Comparison of ENCODE assay signal across 8 cellular contexts in the genomic region with DNA sequence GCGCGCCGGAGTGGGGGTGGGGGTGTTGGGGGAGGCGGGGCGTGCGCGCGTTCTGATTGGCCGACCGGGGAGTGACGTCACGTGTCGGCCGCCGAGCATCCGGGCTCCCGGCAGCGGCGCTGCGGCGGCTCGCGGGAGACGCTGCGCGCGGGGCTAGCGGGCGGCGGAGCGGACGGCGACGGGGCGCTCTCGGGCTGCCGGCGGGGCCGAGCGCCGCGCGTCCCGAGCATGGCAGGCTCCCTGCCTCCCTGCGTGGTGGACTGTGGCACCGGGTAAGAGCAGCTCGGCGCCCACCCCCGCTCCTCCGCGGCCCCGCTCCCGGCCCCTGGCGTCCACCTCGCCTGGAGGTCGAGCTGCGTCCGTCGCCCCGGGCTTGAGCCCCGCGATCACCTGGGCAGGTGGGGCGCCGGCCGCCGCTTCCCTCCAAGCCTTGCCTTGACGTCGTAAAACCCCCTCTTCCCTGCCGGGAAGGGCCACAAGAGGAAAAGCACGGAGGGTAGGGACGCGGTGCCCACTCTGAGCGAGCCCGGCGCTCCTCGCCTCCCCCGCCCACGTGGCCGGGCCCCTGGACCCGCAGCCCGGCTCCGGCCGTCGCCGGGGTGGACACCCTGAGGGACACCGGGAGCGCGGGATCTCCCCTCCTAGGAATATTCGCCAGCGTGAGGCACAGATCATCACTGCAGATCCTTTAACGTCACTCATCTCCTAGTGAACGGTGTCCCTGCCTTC. TPM values are rescaled to one million over a fixed set of nuclear protein-coding genes. Genes with fewer than 3 reads are reported as not detected.
DNase-seq lines count a peak whose midpoint lies in the region; ATAC-seq, FAIRE-seq and TF ChIP-seq lines count a peak whose summit lies in the region.

A gene (plus strand): TSS at position 98 of the 729 bp plus-strand sequence. CDS start 131 bp downstream, at position 229.

- TF ChIP-seq CTCF in A549 (IDR thresholded peaks at IDR 0.05): no peak

- intact Hi-C loops in left colon (cut with DNase I, micrococcal nuclease): no loop called here

- H3K4me2 ChIP-seq in A549: peak within 1 kb of the TSS; percentile 95

- ATAC-seq in A549 (peak; percentile 92 to 93), HG02943 (IDR thresholded peaks at IDR 0.05; ENCODE audit: low read depth, unreplicated experiment) (peak; percentile 80), left colon (peak; percentile 98)

- DNase-seq in A549 (ENCODE audit: low read depth in 1 of 2, low spot score in 1 of 2) (peak; percentile 38 to 91), GM18507 (ENCODE audit: extremely low spot score, insufficient read length, low read depth) (peak; percentile 84), NCI-H2171 treated with DMSO at 0.1 percent for 48 hours (lab: John Stamatoyannopoulos, UW) (peak; percentile 84), left colon (peak; percentile 85 to 91)
- peak; percentile 93 for DNase-seq in activated CD4-positive, alpha-beta T cell treated with anti-CD3 and anti-CD28 coated beads for 48 hours
- peak; percentile 76 to 92 (median 84) for DNase-seq in stimulated activated CD4-positive, alpha-beta T cell treated with anti-CD3 and anti-CD28 coated beads, Interleukin-1b, Interleukin-23, amount 100 ng/mL, for 24 hours (ENCODE audit: low read depth in 4 of 4, low spot score in 1 of 4)

- POLR2A ChIA-PET in A549 (lab: Yijun Ruan, JAX): interaction anchor here (0.5 to 0.6 kb wide), 2 partner anchors 13 to 82 kb away, joined by 3 to 4 read pairs; no protein-coding TSS in a partner anchor

- H3K9me3 ChIP-seq in A549: no peaks in the 10 kb centered on the region

- TF ChIP-seq RAD21 in A549 (conservative IDR thresholded peaks at IDR 0.05 in 1 of 2, IDR thresholded peaks at IDR 0.05 in 1 of 2): no peak

- no peak for FAIRE-seq in A549 (lab: Jason Lieb, UNC)
- no peak for FAIRE-seq in GM18507 (lab: Jason Lieb, UNC)

- CTCF ChIA-PET in A549 (lab: Yijun Ruan, JAX): no interaction called here

- TF ChIP-seq EP300 in A549 (IDR thresholded peaks at IDR 0.05): no peak

- peak within 1 kb of the TSS; percentile 68 for H3K4me3 ChIP-seq in A549

- 0% methylated on average over 5 of the region's 92 CpGs for WGBS in A549 (ENCODE audit: missing lambda C conversion rate)

- TF ChIP-seq POLR2A in A549 (IDR thresholded peaks at IDR 0.05; ENCODE audit: low read length): peak; percentile 97

- H3K4me1 ChIP-seq in A549: peaks cover 13% of the 10 kb centered on the region

- peak within 1 kb of the TSS; percentile 82 to 97 for H3K27ac ChIP-seq in A549
- H3K27ac ChIP-seq in cingulate gyrus (ENCODE audit: low read depth, low read length): peak within 1 kb of the TSS; percentile 78

TF ChIP-seq in A549, 52 proteins besides CTCF, POLR2A, EP300 and RAD21 (continues in another document):
- TF ChIP-seq SREBF2 (IDR thresholded peaks at IDR 0.05) (no peak), ESRRA (IDR thresholded peaks at IDR 0.05; ENCODE audit: borderline replicate concordance, low read length) (no peak), KDM5A (IDR thresholded peaks at IDR 0.05) (no peak), RNF2 (IDR thresholded peaks at IDR 0.05; ENCODE audit: borderline replicate concordance, low read depth) (no peak), NR3C1 (IDR thresholded peaks at IDR 0.05) (no peak), CBX8 (IDR thresholded peaks at IDR 0.05) (no peak), CHD4 (IDR thresholded peaks at IDR 0.05; ENCODE audit: borderline replicate concordance) (no peak), CEBPB (IDR thresholded peaks at IDR 0.05) (no peak), GATA3 (IDR thresholded peaks at IDR 0.05; ENCODE audit: borderline replicate concordance) (no peak), FOXS1 (CRISPR knock-in tag; IDR thresholded peaks at IDR 0.05) (no peak), MAZ (IDR thresholded peaks at IDR 0.05; ENCODE audit: borderline replicate concordance, low read depth, low read length) (no peak), JUN (IDR thresholded peaks at IDR 0.05) (peak; percentile 60 to 88; a peak in 3 of 5 replicates), ZNF302 (CRISPR knock-in tag; IDR thresholded peaks at IDR 0.05) (no peak), ZFP36 (IDR thresholded peaks at IDR 0.05; ENCODE audit: borderline replicate concordance, partially characterized antibody) (no peak), CBX2 (IDR thresholded peaks at IDR 0.05; ENCODE audit: borderline replicate concordance, low read depth) (no peak), RCOR1 (IDR thresholded peaks at IDR 0.05; ENCODE audit: low read depth, low read length) (no peak), BHLHE40 (IDR thresholded peaks at IDR 0.05; ENCODE audit: low read depth, low read length) (no peak), MYC (IDR thresholded peaks at IDR 0.05; ENCODE audit: borderline replicate concordance, low read length) (peak; percentile 43; the same call in 1 of the 2 replicates), NFE2L2 (conservative IDR thresholded peaks at IDR 0.05; ENCODE audit: low read length) (no peak), HOXB5 (CRISPR knock-in tag; IDR thresholded peaks at IDR 0.05) (no peak), ZSCAN20 (CRISPR knock-in tag; IDR thresholded peaks at IDR 0.05) (no peak), PHF8 (IDR thresholded peaks at IDR 0.05; ENCODE audit: borderline replicate concordance, low read depth) (peak; percentile 67), SMC3 (IDR thresholded peaks at IDR 0.05) (no peak), TP53 (CRISPR knock-in tag; IDR thresholded peaks at IDR 0.05) (peak; percentile 75; the same call in 1 of the 2 replicates)
- TF ChIP-seq, protein P1, sequence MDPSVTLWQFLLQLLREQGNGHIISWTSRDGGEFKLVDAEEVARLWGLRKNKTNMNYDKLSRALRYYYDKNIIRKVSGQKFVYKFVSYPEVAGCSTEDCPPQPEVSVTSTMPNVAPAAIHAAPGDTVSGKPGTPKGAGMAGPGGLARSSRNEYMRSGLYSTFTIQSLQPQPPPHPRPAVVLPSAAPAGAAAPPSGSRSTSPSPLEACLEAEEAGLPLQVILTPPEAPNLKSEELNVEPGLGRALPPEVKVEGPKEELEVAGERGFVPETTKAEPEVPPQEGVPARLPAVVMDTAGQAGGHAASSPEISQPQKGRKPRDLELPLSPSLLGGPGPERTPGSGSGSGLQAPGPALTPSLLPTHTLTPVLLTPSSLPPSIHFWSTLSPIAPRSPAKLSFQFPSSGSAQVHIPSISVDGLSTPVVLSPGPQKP (IDR thresholded peaks at IDR 0.05; ENCODE audit: low read depth, low read length): no peak
- TF ChIP-seq, protein P2, sequence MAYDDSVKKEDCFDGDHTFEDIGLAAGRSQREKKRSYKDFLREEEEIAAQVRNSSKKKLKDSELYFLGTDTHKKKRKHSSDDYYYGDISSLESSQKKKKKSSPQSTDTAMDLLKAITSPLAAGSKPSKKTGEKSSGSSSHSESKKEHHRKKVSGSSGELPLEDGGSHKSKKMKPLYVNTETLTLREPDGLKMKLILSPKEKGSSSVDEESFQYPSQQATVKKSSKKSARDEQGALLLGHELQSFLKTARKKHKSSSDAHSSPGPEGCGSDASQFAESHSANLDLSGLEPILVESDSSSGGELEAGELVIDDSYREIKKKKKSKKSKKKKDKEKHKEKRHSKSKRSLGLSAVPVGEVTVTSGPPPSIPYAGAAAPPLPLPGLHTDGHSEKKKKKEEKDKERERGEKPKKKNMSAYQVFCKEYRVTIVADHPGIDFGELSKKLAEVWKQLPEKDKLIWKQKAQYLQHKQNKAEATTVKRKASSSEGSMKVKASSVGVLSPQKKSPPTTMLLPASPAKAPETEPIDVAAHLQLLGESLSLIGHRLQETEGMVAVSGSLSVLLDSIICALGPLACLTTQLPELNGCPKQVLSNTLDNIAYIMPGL (CRISPR knock-in tag; IDR thresholded peaks at IDR 0.05; ENCODE audit: borderline replicate concordance): no peak
- TF ChIP-seq, protein P3, sequence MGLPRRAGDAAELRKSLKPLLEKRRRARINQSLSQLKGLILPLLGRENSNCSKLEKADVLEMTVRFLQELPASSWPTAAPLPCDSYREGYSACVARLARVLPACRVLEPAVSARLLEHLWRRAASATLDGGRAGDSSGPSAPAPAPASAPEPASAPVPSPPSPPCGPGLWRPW (IDR thresholded peaks at IDR 0.05): no peak
- TF ChIP-seq, protein P4, sequence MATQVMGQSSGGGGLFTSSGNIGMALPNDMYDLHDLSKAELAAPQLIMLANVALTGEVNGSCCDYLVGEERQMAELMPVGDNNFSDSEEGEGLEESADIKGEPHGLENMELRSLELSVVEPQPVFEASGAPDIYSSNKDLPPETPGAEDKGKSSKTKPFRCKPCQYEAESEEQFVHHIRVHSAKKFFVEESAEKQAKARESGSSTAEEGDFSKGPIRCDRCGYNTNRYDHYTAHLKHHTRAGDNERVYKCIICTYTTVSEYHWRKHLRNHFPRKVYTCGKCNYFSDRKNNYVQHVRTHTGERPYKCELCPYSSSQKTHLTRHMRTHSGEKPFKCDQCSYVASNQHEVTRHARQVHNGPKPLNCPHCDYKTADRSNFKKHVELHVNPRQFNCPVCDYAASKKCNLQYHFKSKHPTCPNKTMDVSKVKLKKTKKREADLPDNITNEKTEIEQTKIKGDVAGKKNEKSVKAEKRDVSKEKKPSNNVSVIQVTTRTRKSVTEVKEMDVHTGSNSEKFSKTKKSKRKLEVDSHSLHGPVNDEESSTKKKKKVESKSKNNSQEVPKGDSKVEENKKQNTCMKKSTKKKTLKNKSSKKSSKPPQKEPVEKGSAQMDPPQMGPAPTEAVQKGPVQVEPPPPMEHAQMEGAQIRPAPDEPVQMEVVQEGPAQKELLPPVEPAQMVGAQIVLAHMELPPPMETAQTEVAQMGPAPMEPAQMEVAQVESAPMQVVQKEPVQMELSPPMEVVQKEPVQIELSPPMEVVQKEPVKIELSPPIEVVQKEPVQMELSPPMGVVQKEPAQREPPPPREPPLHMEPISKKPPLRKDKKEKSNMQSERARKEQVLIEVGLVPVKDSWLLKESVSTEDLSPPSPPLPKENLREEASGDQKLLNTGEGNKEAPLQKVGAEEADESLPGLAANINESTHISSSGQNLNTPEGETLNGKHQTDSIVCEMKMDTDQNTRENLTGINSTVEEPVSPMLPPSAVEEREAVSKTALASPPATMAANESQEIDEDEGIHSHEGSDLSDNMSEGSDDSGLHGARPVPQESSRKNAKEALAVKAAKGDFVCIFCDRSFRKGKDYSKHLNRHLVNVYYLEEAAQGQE (IDR thresholded peaks at IDR 0.05): no peak
- TF ChIP-seq, protein P5, sequence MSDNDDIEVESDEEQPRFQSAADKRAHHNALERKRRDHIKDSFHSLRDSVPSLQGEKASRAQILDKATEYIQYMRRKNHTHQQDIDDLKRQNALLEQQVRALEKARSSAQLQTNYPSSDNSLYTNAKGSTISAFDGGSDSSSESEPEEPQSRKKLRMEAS (IDR thresholded peaks at IDR 0.05): peak; percentile 94

RNA-seq across cellular contexts. Expression of the gene that starts here (rescaled TPM):
- polyA plus RNA-seq in A549 (2011; rRNA removed): 12.3 and 13.6 TPM in 2 replicates
- polyA plus RNA-seq in A549 (2012; cell fraction: cytosol; rRNA removed): 10.0 and 10.7 TPM in 2 replicates
- polyA plus RNA-seq in A549 (2012; cell fraction: nucleus; rRNA removed): 9.7 and 12.6 TPM in 2 replicates
- 8.2 to 8.7 TPM (median 8.6 TPM) in 3 replicates for polyA plus RNA-seq in A549 (2017; fragmentation: RNase III; extraction: RNeasy Plus Mini Kit Qiagen cat#74134 plus additional on column Dnase treatment)
- 6.9 and 8.6 TPM in 2 replicates for polyA minus RNA-seq in A549 (2011; rRNA and poly(A)+ RNA removed)
- total RNA-seq in left colon: 1 to 10 TPM; 5.0 to 6.6 TPM

Comparison
In these comparisons a context has a peak if more than half of its experiments do, and no peak if none do; other contexts are left out.
1. Peak in every context shown above with its lines: DNase-seq, ATAC-seq, H3K4me3 ChIP-seq and H3K27ac ChIP-seq.